ENCODE assay signal across 9 cellular contexts in genomic region chr20:32626859-32627636, GRCh38. TPM values are rescaled to one million over a fixed set of nuclear protein-coding genes. Genes with fewer than 3 reads are reported as not detected.
A peak's percentile ranks its signal among the peaks of the same experiment; 100 is the strongest.
DNase-seq lines count a peak whose midpoint lies in the region; ATAC-seq lines count a peak whose summit lies in the region.
"Had no signal": no experiment of that assay in that cellular context is flagged by ENCODE, and none has a peak within 500 bp of the region (broad histone marks: within the 10 kb centered on the region; RNA-seq: fewer than 3 reads in every experiment).

No MANE protein-coding gene starts in this region.

- DNase-seq in activated CD4-positive, alpha-beta memory T cell treated with anti-CD3 and anti-CD28 coated beads for 36 hours: peak; percentile 13
- DNase-seq in activated CD4-positive, alpha-beta memory T cell treated with anti-CD3 and anti-CD28 coated beads, Interleukin-2, amount 10 ng/mL, durations not matched to agents 7 days and 5 days: no peak
- peak; percentile 89 for DNase-seq in NCI-H146 treated with DMSO at 0.1 percent for 48 hours (lab: John Stamatoyannopoulos, UW; ENCODE audit: unreplicated experiment)
- DNase-seq in anterior cingulate cortex (lab: John Stamatoyannopoulos, UW): peak in 53 of 58 donors; percentile 17 to 84 (median 60)
- DNase-seq in nucleus accumbens (lab: John Stamatoyannopoulos, UW): peak in 48 of 56 donors; percentile 14 to 87 (median 54)
- DNase-seq in mucosa of gallbladder (ENCODE audit: low spot score): no peak
- DNase-seq in HuH-7.5 (ENCODE audit: low spot score): no peak

- CTCF ChIA-PET in activated CD4-positive, alpha-beta memory T cell treated with anti-CD3 and anti-CD28 coated beads for 36 hours (lab: Charles Lee): interaction anchor here (0.6 kb wide), 1 partner anchor 26 kb away, joined by 3 read pairs; no protein-coding TSS in a partner anchor
- CTCF ChIA-PET in activated CD4-positive, alpha-beta memory T cell treated with anti-CD3 and anti-CD28 coated beads, Interleukin-2, amount 10 ng/mL, durations not matched to agents 7 days and 5 days (lab: Charles Lee): interaction anchor here (0.7 kb wide), 1 partner anchor 106 kb away, joined by 3 read pairs; no protein-coding TSS in a partner anchor

- POLR2A ChIA-PET in activated CD4-positive, alpha-beta memory T cell treated with anti-CD3 and anti-CD28 coated beads for 36 hours (lab: Charles Lee): no interaction called here
- POLR2A ChIA-PET in activated CD4-positive, alpha-beta memory T cell treated with anti-CD3 and anti-CD28 coated beads, Interleukin-2, amount 10 ng/mL, durations not matched to agents 7 days and 5 days (lab: Charles Lee): no interaction called here

- H3K4me1 Mint-ChIP-seq in activated CD4-positive, alpha-beta memory T cell treated with anti-CD3 and anti-CD28 coated beads for 36 hours (ENCODE audit: low read depth): peaks cover 3% of the 10 kb centered on the region
- no peaks in the 10 kb centered on the region for H3K4me1 Mint-ChIP-seq in activated CD4-positive, alpha-beta memory T cell treated with anti-CD3 and anti-CD28 coated beads, Interleukin-2, amount 10 ng/mL, durations not matched to agents 7 days and 5 days

- H3K27me3 Mint-ChIP-seq in activated CD4-positive, alpha-beta memory T cell treated with anti-CD3 and anti-CD28 coated beads for 36 hours: peaks cover 3% of the 10 kb centered on the region
- peaks cover 2% of the 10 kb centered on the region for H3K27me3 Mint-ChIP-seq in activated CD4-positive, alpha-beta memory T cell treated with anti-CD3 and anti-CD28 coated beads, Interleukin-2, amount 10 ng/mL, durations not matched to agents 7 days and 5 days

- H3K4me3 Mint-ChIP-seq in activated CD4-positive, alpha-beta memory T cell treated with anti-CD3 and anti-CD28 coated beads for 36 hours: no peak overlapping the region
- H3K4me3 Mint-ChIP-seq in activated CD4-positive, alpha-beta memory T cell treated with anti-CD3 and anti-CD28 coated beads, Interleukin-2, amount 10 ng/mL, durations not matched to agents 7 days and 5 days: no peak overlapping the region

- no peaks in the 10 kb centered on the region for H3K9me3 Mint-ChIP-seq in activated CD4-positive, alpha-beta memory T cell treated with anti-CD3 and anti-CD28 coated beads for 36 hours
- H3K9me3 Mint-ChIP-seq in activated CD4-positive, alpha-beta memory T cell treated with anti-CD3 and anti-CD28 coated beads, Interleukin-2, amount 10 ng/mL, durations not matched to agents 7 days and 5 days: no peaks in the 10 kb centered on the region

- ATAC-seq in GM21423 (IDR thresholded peaks at IDR 0.05; ENCODE audit: unreplicated experiment): no peak

- intact Hi-C loops in activated CD4-positive, alpha-beta memory T cell treated with anti-CD3 and anti-CD28 coated beads for 36 hours (cut with micrococcal nuclease): no loop called here

- H3K27ac Mint-ChIP-seq in activated CD4-positive, alpha-beta memory T cell treated with anti-CD3 and anti-CD28 coated beads for 36 hours: no peak overlapping the region
- H3K27ac Mint-ChIP-seq in activated CD4-positive, alpha-beta memory T cell treated with anti-CD3 and anti-CD28 coated beads, Interleukin-2, amount 10 ng/mL, durations not matched to agents 7 days and 5 days: no peak overlapping the region

- H3K36me3 Mint-ChIP-seq in activated CD4-positive, alpha-beta memory T cell treated with anti-CD3 and anti-CD28 coated beads for 36 hours: no peaks in the 10 kb centered on the region
- H3K36me3 Mint-ChIP-seq in activated CD4-positive, alpha-beta memory T cell treated with anti-CD3 and anti-CD28 coated beads, Interleukin-2, amount 10 ng/mL, durations not matched to agents 7 days and 5 days (ENCODE audit: low read depth): no peaks in the 10 kb centered on the region

RNA-seq across cellular contexts. Expression of gene NOL4L, which starts 41.9 kb away (rescaled TPM):
- total RNA-seq in activated CD4-positive, alpha-beta memory T cell treated with anti-CD3 and anti-CD28 coated beads for 36 hours: 10 to 100 TPM; 21.8 to 22.1 TPM
- 10 to 100 TPM; 17.1 to 19.1 TPM for total RNA-seq in activated CD4-positive, alpha-beta memory T cell treated with anti-CD3 and anti-CD28 coated beads, Interleukin-2, amount 10 ng/mL, durations not matched to agents 7 days and 5 days
- total RNA-seq in mucosa of gallbladder: 53.0 TPM

RNA-seq across cellular contexts. Expression of gene C20orf203, which starts 46.7 kb away (rescaled TPM):
- total RNA-seq in activated CD4-positive, alpha-beta memory T cell treated with anti-CD3 and anti-CD28 coated beads for 36 hours: under 1 TPM in 1 of 2 experiments, not detected in 1; 0.05 TPM
- total RNA-seq in activated CD4-positive, alpha-beta memory T cell treated with anti-CD3 and anti-CD28 coated beads, Interleukin-2, amount 10 ng/mL, durations not matched to agents 7 days and 5 days: under 1 TPM; 0.13 to 0.15 TPM
- not detected for total RNA-seq in mucosa of gallbladder
- total RNA-seq: NCI-H460 had no signal

Comparison
In these comparisons a context has a peak if more than half of its experiments do, and no peak if none do; other contexts are left out.
1. DNase-seq: peak in activated CD4-positive, alpha-beta memory T cell treated with anti-CD3 and anti-CD28 coated beads for 36 hours (single experiment), NCI-H146 treated with DMSO at 0.1 percent for 48 hours (single experiment), anterior cingulate cortex (53 of 58) and nucleus accumbens (48 of 56); none in activated CD4-positive, alpha-beta memory T cell treated with anti-CD3 and anti-CD28 coated beads, Interleukin-2, amount 10 ng/mL, durations not matched to agents 7 days and 5 days (single experiment), mucosa of gallbladder (single experiment) and HuH-7.5 (single experiment).